1 cellular context compared by ENCODE assay signal in the genomic region with DNA sequence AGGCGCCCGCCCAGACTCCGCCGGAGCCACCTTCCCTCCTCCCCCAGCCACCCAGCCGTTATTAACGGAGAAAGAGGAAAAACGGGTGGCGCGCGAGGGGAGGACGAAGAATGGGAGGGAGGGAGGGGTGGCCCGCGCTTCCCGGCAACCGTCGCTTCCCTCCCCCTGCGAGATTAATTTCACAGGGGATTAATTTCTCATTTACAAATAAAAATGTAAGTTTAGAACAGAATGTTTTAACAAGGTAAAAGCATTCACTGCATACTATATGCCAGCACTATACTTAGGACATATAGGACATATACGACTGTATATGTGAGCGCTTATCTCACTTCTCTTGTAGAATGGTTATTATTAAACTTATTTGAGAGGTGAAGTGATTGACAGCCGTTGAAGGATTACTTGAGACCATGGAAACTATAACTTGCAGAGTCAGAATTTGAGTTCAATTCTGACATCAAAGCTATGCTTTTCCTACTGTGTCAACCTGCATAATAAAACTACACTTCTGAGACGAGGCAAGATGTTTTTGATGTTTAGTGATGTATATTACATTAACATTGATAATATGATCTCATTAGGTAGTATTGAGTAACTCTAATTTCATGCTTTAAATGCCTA.
TF ChIP-seq lines count a peak whose summit lies in the region.
"Not testable (repeated sequence)": the region's sequence is repeated elsewhere in the genome, so short reads cannot be mapped to it uniquely, and the experiment has no call there.

No MANE protein-coding gene starts in this region.

TF ChIP-seq in K562, 482 proteins besides CTCF, POLR2A, EP300 and RAD21 (continued from another document):
- TF ChIP-seq, protein P1, sequence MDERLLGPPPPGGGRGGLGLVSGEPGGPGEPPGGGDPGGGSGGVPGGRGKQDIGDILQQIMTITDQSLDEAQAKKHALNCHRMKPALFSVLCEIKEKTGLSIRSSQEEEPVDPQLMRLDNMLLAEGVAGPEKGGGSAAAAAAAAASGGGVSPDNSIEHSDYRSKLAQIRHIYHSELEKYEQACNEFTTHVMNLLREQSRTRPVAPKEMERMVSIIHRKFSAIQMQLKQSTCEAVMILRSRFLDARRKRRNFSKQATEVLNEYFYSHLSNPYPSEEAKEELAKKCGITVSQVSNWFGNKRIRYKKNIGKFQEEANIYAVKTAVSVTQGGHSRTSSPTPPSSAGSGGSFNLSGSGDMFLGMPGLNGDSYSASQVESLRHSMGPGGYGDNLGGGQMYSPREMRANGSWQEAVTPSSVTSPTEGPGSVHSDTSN (CRISPR knock-in tag; IDR thresholded peaks at IDR 0.05; ENCODE audit: low read depth): not testable (repeated sequence)
- TF ChIP-seq, protein P1 (tag; conservative IDR thresholded peaks at IDR 0.05; ENCODE audit: low read depth): peak; percentile 52
- TF ChIP-seq ZNF639 (CRISPR knock-in tag; conservative IDR thresholded peaks at IDR 0.05 in 1 of 2, IDR thresholded peaks at IDR 0.05 in 1 of 2) (peak in 1 of 2 experiments; percentile 94; a peak in 2 of 4 replicates), HNRNPLL (IDR thresholded peaks at IDR 0.05; ENCODE audit: low read depth, low read length, poor library complexity, severe bottlenecking) (peak; percentile 48), PKNOX1 (IDR thresholded peaks at IDR 0.05) (peak; percentile 89), MAZ (CRISPR knock-in tag; conservative IDR thresholded peaks at IDR 0.05 in 1 of 2, IDR thresholded peaks at IDR 0.05 in 1 of 2) (peak in 1 of 2 experiments; percentile 49; a peak in 1 of 4 replicates), MYBL2 (IDR thresholded peaks at IDR 0.05; ENCODE audit: low read depth) (peak; percentile 67), MEIS2 (IDR thresholded peaks at IDR 0.05; ENCODE audit: partially characterized antibody) (peak; percentile 65), TAF1 (IDR thresholded peaks at IDR 0.05; ENCODE audit: control insufficient read depth, extremely low read depth, insufficient read depth, low read length, severe bottlenecking) (peak; percentile 30), ZNF263 (CRISPR knock-in tag; IDR thresholded peaks at IDR 0.05; ENCODE audit: borderline replicate concordance) (0 out of 2 replicates have a peak, but pooled peaks have one; percentile 34)
- TF ChIP-seq MYBL2 (CRISPR knock-in tag; IDR thresholded peaks at IDR 0.05; ENCODE audit: borderline replicate concordance): not testable (repeated sequence)
